Comparison of ENCODE assay signal across 22 cellular contexts in genomic region chr10:8981277-8981676, GRCh38.
DNase-seq lines count a peak whose midpoint lies in the region; ATAC-seq lines count a peak whose summit lies in the region.
"Had no signal": no experiment of that assay in that cellular context is flagged by ENCODE, and none has a peak within 500 bp of the region (broad histone marks: within the 10 kb centered on the region; RNA-seq: fewer than 3 reads in every experiment).

No MANE protein-coding gene starts in this region.

- no peak overlapping the region for H3K4me3 Mint-ChIP-seq in activated CD4-positive, alpha-beta memory T cell treated with anti-CD3 and anti-CD28 coated beads for 36 hours
- no peak overlapping the region for H3K4me3 Mint-ChIP-seq in activated CD4-positive, alpha-beta memory T cell treated with anti-CD3 and anti-CD28 coated beads, Interleukin-2, amount 10 ng/mL, durations not matched to agents 7 days and 5 days
- H3K4me3 Mint-ChIP-seq in activated naive CD8-positive, alpha-beta T cell = no peak overlapping the region
- H3K4me3 Mint-ChIP-seq in activated naive CD8-positive, alpha-beta T cell treated with anti-CD3 and anti-CD28 coated beads for 36 hours = no peak overlapping the region
- H3K4me3 Mint-ChIP-seq in activated naive CD8-positive, alpha-beta T cell treated with anti-CD3 and anti-CD28 coated beads, Interleukin-2, amount 50 U/mL, for 24 hours = no peak overlapping the region
- H3K4me3 Mint-ChIP-seq: CD14-positive monocyte; CD4-positive, alpha-beta T cell; CD8-positive, alpha-beta memory T cell; GM23338; H9 had no signal

- CTCF ChIA-PET in activated CD4-positive, alpha-beta memory T cell treated with anti-CD3 and anti-CD28 coated beads for 36 hours (lab: Charles Lee) = no interaction called here
- CTCF ChIA-PET in activated CD4-positive, alpha-beta memory T cell treated with anti-CD3 and anti-CD28 coated beads, Interleukin-2, amount 10 ng/mL, durations not matched to agents 7 days and 5 days (lab: Charles Lee) = no interaction called here

- ATAC-seq in activated naive CD8-positive, alpha-beta T cell treated with anti-CD3 and anti-CD28 coated beads, Interleukin-2, amount 50 U/mL, for 24 hours = peak; percentile 74
- ATAC-seq: A549, GM12878, GM23338, HCT116 had no signal

- H3K4me1 Mint-ChIP-seq in activated CD4-positive, alpha-beta memory T cell treated with anti-CD3 and anti-CD28 coated beads for 36 hours (ENCODE audit: low read depth) = peaks cover 25% of the 10 kb centered on the region
- no peaks in the 10 kb centered on the region for H3K4me1 Mint-ChIP-seq in activated CD4-positive, alpha-beta memory T cell treated with anti-CD3 and anti-CD28 coated beads, Interleukin-2, amount 10 ng/mL, durations not matched to agents 7 days and 5 days
- peaks cover 36% of the 10 kb centered on the region for H3K4me1 Mint-ChIP-seq in activated naive CD8-positive, alpha-beta T cell (ENCODE audit: low read depth)
- peaks cover 11% of the 10 kb centered on the region for H3K4me1 Mint-ChIP-seq in activated naive CD8-positive, alpha-beta T cell treated with anti-CD3 and anti-CD28 coated beads for 36 hours
- peaks cover 44% of the 10 kb centered on the region for H3K4me1 Mint-ChIP-seq in activated naive CD8-positive, alpha-beta T cell treated with anti-CD3 and anti-CD28 coated beads, Interleukin-2, amount 50 U/mL, for 24 hours
- H3K4me1 Mint-ChIP-seq: CD14-positive monocyte, GM23338, H9 had no signal

- no peaks in the 10 kb centered on the region for H3K9me3 Mint-ChIP-seq in activated CD4-positive, alpha-beta memory T cell treated with anti-CD3 and anti-CD28 coated beads for 36 hours
- no peaks in the 10 kb centered on the region for H3K9me3 Mint-ChIP-seq in activated CD4-positive, alpha-beta memory T cell treated with anti-CD3 and anti-CD28 coated beads, Interleukin-2, amount 10 ng/mL, durations not matched to agents 7 days and 5 days
- no peaks in the 10 kb centered on the region for H3K9me3 Mint-ChIP-seq in activated naive CD8-positive, alpha-beta T cell (ENCODE audit: low read depth)
- peaks cover 2% of the 10 kb centered on the region for H3K9me3 Mint-ChIP-seq in activated naive CD8-positive, alpha-beta T cell treated with anti-CD3 and anti-CD28 coated beads for 36 hours
- peaks cover 12% of the 10 kb centered on the region for H3K9me3 Mint-ChIP-seq in activated naive CD8-positive, alpha-beta T cell treated with anti-CD3 and anti-CD28 coated beads, Interleukin-2, amount 50 U/mL, for 24 hours
- H3K9me3 Mint-ChIP-seq: CD4-positive, alpha-beta T cell; CD8-positive, alpha-beta memory T cell; H9 had no signal

- H3K36me3 Mint-ChIP-seq in activated CD4-positive, alpha-beta memory T cell treated with anti-CD3 and anti-CD28 coated beads for 36 hours = no peaks in the 10 kb centered on the region
- H3K36me3 Mint-ChIP-seq in activated CD4-positive, alpha-beta memory T cell treated with anti-CD3 and anti-CD28 coated beads, Interleukin-2, amount 10 ng/mL, durations not matched to agents 7 days and 5 days (ENCODE audit: low read depth) = no peaks in the 10 kb centered on the region
- peaks cover 2% of the 10 kb centered on the region for H3K36me3 Mint-ChIP-seq in activated naive CD8-positive, alpha-beta T cell
- no peaks in the 10 kb centered on the region for H3K36me3 Mint-ChIP-seq in activated naive CD8-positive, alpha-beta T cell treated with anti-CD3 and anti-CD28 coated beads for 36 hours
- peaks cover 10% of the 10 kb centered on the region for H3K36me3 Mint-ChIP-seq in activated naive CD8-positive, alpha-beta T cell treated with anti-CD3 and anti-CD28 coated beads, Interleukin-2, amount 50 U/mL, for 24 hours (ENCODE audit: low read depth)
- H3K36me3 Mint-ChIP-seq: CD14-positive monocyte had no signal

- POLR2A ChIA-PET in activated CD4-positive, alpha-beta memory T cell treated with anti-CD3 and anti-CD28 coated beads for 36 hours (lab: Charles Lee) = no interaction called here
- POLR2A ChIA-PET in activated CD4-positive, alpha-beta memory T cell treated with anti-CD3 and anti-CD28 coated beads, Interleukin-2, amount 10 ng/mL, durations not matched to agents 7 days and 5 days (lab: Charles Lee) = no interaction called here

- H3K27ac Mint-ChIP-seq in activated CD4-positive, alpha-beta memory T cell treated with anti-CD3 and anti-CD28 coated beads for 36 hours = peak overlapping the region; percentile 56
- H3K27ac Mint-ChIP-seq in activated CD4-positive, alpha-beta memory T cell treated with anti-CD3 and anti-CD28 coated beads, Interleukin-2, amount 10 ng/mL, durations not matched to agents 7 days and 5 days = no peak overlapping the region
- H3K27ac Mint-ChIP-seq in activated naive CD8-positive, alpha-beta T cell = peak overlapping the region; percentile 59
- H3K27ac Mint-ChIP-seq in activated naive CD8-positive, alpha-beta T cell treated with anti-CD3 and anti-CD28 coated beads for 36 hours = no peak overlapping the region
- peak overlapping the region; percentile 50 for H3K27ac Mint-ChIP-seq in activated naive CD8-positive, alpha-beta T cell treated with anti-CD3 and anti-CD28 coated beads, Interleukin-2, amount 50 U/mL, for 24 hours
- H3K27ac Mint-ChIP-seq: CD14-positive monocyte; CD4-positive, alpha-beta T cell; CD8-positive, alpha-beta memory T cell; GM23338; H9 had no signal

- no peak for DNase-seq in activated CD4-positive, alpha-beta memory T cell treated with anti-CD3 and anti-CD28 coated beads for 36 hours
- DNase-seq in activated CD4-positive, alpha-beta memory T cell treated with anti-CD3 and anti-CD28 coated beads, Interleukin-2, amount 10 ng/mL, durations not matched to agents 7 days and 5 days = no peak
- no peak for DNase-seq in activated naive CD8-positive, alpha-beta T cell treated with anti-CD3 and anti-CD28 coated beads for 36 hours
- DNase-seq in activated naive CD8-positive, alpha-beta T cell treated with anti-CD3 and anti-CD28 coated beads, Interleukin-2, amount 50 U/mL, for 24 hours = no peak
- DNase-seq in NOMO-1 treated with DMSO at 0.1 percent for 48 hours (lab: John Stamatoyannopoulos, UW; ENCODE audit: unreplicated experiment) = no peak
- DNase-seq: 8988T; ACHN; AML-193; BE2C; CD4-positive, alpha-beta T cell; CD8-positive, alpha-beta memory T cell; DMS 273 treated with DMSO at 0.1 percent for 48 hours; DMS79; EL; GDM1; H9 had no signal

- H3K27me3 Mint-ChIP-seq in activated CD4-positive, alpha-beta memory T cell treated with anti-CD3 and anti-CD28 coated beads for 36 hours = peaks cover 2% of the 10 kb centered on the region
- no peaks in the 10 kb centered on the region for H3K27me3 Mint-ChIP-seq in activated CD4-positive, alpha-beta memory T cell treated with anti-CD3 and anti-CD28 coated beads, Interleukin-2, amount 10 ng/mL, durations not matched to agents 7 days and 5 days
- H3K27me3 Mint-ChIP-seq in activated naive CD8-positive, alpha-beta T cell = no peaks in the 10 kb centered on the region
- peaks cover 3% of the 10 kb centered on the region for H3K27me3 Mint-ChIP-seq in activated naive CD8-positive, alpha-beta T cell treated with anti-CD3 and anti-CD28 coated beads for 36 hours
- no peaks in the 10 kb centered on the region for H3K27me3 Mint-ChIP-seq in activated naive CD8-positive, alpha-beta T cell treated with anti-CD3 and anti-CD28 coated beads, Interleukin-2, amount 50 U/mL, for 24 hours
- H3K27me3 Mint-ChIP-seq: CD4-positive, alpha-beta T cell had no signal

- intact Hi-C loops in activated CD4-positive, alpha-beta memory T cell treated with anti-CD3 and anti-CD28 coated beads for 36 hours (cut with micrococcal nuclease) = no loop called here

Comparison
In these comparisons a context has a peak if more than half of its experiments do, and no peak if none do; other contexts are left out.
1. H3K27ac Mint-ChIP-seq: peak in activated CD4-positive, alpha-beta memory T cell treated with anti-CD3 and anti-CD28 coated beads for 36 hours (single experiment), activated naive CD8-positive, alpha-beta T cell (single experiment) and activated naive CD8-positive, alpha-beta T cell treated with anti-CD3 and anti-CD28 coated beads, Interleukin-2, amount 50 U/mL, for 24 hours (single experiment); none in activated CD4-positive, alpha-beta memory T cell treated with anti-CD3 and anti-CD28 coated beads, Interleukin-2, amount 10 ng/mL, durations not matched to agents 7 days and 5 days (single experiment) and activated naive CD8-positive, alpha-beta T cell treated with anti-CD3 and anti-CD28 coated beads for 36 hours (single experiment).